Comparison of ENCODE assay signal across 23 cellular contexts in the genomic region with DNA sequence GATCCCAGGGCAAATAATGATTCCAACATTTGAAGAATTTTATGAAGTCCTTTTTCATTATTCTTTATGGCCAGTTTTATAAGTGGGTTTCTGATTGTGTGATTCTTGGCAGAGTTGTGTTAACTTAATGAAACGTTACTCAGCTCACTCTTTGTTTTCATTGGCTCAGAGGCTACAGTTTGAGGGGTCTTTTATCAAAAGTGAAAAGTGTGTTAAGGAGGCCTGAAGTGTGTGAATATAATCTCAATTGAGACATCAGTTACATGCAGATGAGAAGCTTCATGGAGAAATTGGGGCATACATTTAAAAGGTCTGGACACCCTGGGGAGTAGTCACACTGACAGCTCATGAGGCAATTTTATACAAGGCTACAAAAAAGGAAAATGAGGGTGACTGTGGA.
"Had no signal": no experiment of that assay in that cellular context is flagged by ENCODE, and none has a peak within 500 bp of the region (broad histone marks: within the 10 kb centered on the region; RNA-seq: fewer than 3 reads in every experiment).

No MANE protein-coding gene starts in this region.

- H3K4me2 ChIP-seq: KMS-11 had no signal

- ATAC-seq: K562, Panc1, PC-3, SK-N-SH treated with all-trans-retinoic acid at 6 μM for 48 hours had no signal

- H3K4me3 Mint-ChIP-seq: IgD-negative memory B cell had no signal

- H3K27ac Mint-ChIP-seq: IgD-negative memory B cell had no signal

- H3K27me3 Mint-ChIP-seq: IgD-negative memory B cell had no signal

- FAIRE-seq: HTR-8/SVneo, K562 had no signal

- H3K36me3 Mint-ChIP-seq: IgD-negative memory B cell had no signal

- H3K4me1 Mint-ChIP-seq: IgD-negative memory B cell had no signal

- H3K27ac ChIP-seq: HL-60, KMS-11, RWPE1 had no signal

- H3K9ac ChIP-seq: KMS-11 had no signal

- DNase-seq: Kasumi-1; MM.1S; NCI-H1048; NCI-H1105; NCI-H1436 treated with DMSO at 0.1 percent for 48 hours; NCI-H1694; NCI-H187 treated with DMSO at 0.1 percent for 48 hours; NCI-H2029 treated with DMSO at 0.1 percent for 48 hours; NCI-H345; NCI-H510A treated with DMSO at 0.1 percent for 48 hours; NCI-H526; NCI-H748 treated with DMSO at 0.1 percent for 48 hours; NK-92 treated with Interleukin-12 subunit alpha and Interleukin-12 subunit beta, amount 100 ng/mL, for 24 hours; PC-3; SHP77 had no signal

- H3K4me3 ChIP-seq: K562 had no signal
